1 cellular context compared by ENCODE assay signal in genomic region chr17:44905006-44906000, GRCh38.
TF ChIP-seq lines count a peak whose summit lies in the region.

No MANE protein-coding gene starts in this region.

TF ChIP-seq in H1, 55 proteins besides CTCF, POLR2A, EP300 and RAD21:
- TF ChIP-seq JUND (IDR thresholded peaks at IDR 0.05; ENCODE audit: low read length) (no peak), TAF7 (optimal IDR thresholded peaks at IDR 0.05; ENCODE audit: borderline replicate concordance, low read depth, low read length) (no peak), EZH2 (IDR thresholded peaks at IDR 0.05; ENCODE audit: low read depth, low read length, severe bottlenecking) (no peak), CHD1 (IDR thresholded peaks at IDR 0.05; ENCODE audit: low read depth, low read length) (no peak), KDM1A (IDR thresholded peaks at IDR 0.05; ENCODE audit: borderline replicate concordance, low read length) (no peak), ZNF274 (IDR thresholded peaks at IDR 0.05; ENCODE audit: borderline replicate concordance, extremely low read depth, low read length) (no peak), E2F6 (IDR thresholded peaks at IDR 0.05) (no peak), TAF1 (IDR thresholded peaks at IDR 0.05; ENCODE audit: low read depth, low read length) (no peak), BRCA1 (IDR thresholded peaks at IDR 0.05; ENCODE audit: low read depth, low read length) (no peak), POU5F1 (IDR thresholded peaks at IDR 0.05; ENCODE audit: low read depth, low read length) (no peak), CHD2 (IDR thresholded peaks at IDR 0.05; ENCODE audit: low read length) (no peak), BACH1 (IDR thresholded peaks at IDR 0.05; ENCODE audit: low read length) (no peak), KDM4A (IDR thresholded peaks at IDR 0.05; ENCODE audit: low read depth, low read length, severe bottlenecking) (no peak), CBX8 (IDR thresholded peaks at IDR 0.05; ENCODE audit: borderline replicate concordance, low read depth, low read length) (no peak), SIN3A (conservative IDR thresholded peaks at IDR 0.05 in 1 of 2, IDR thresholded peaks at IDR 0.05 in 1 of 2; ENCODE audit: low read depth in 1 of 2, low read length in 2 of 2) (no peak), NRF1 (IDR thresholded peaks at IDR 0.05; ENCODE audit: low read depth, low read length) (no peak), GABPA (IDR thresholded peaks at IDR 0.05; ENCODE audit: borderline replicate concordance, insufficient read depth, low read length) (no peak), SP2 (IDR thresholded peaks at IDR 0.05; ENCODE audit: low read length) (no peak)
